ENCODE assay signal across 1 cellular context in the genomic region with DNA sequence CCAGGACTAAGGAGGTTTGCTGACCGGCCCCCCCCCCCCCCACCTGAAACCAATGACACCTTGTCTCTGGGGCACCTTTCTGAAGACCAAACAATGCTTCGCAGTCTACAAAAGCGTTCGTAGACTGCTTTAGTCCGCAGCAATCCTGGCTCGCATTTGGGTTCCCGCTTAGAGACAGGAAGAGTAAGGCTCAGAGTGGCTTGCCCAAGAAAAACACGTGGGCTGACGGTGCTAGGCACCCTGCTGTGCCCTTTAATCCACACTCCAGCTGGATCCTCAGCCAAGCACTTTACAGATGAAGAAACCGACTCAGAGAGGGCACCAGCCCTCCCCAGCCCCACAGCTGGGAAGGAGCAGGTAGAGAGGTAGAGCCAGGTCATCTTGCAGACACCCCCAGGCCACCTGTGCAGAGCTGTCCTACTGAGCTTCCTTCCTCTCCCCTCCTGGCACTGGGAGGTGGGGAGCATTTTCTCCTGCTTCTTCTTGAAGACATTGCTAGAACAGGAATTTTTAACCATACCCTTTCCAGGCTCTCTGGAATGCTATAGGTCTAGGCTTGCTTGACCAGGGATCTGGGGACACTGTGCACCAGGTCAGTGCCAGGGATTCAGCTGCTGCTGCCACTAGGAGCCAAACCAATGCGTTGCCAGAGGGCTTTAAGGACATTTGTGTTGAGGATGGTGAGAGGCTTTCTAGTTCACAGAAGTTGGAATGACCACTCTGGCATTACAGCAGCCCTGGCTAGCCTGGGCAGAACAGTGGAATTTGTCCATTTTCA.
A peak's percentile ranks its signal among the peaks of the same experiment; 100 is the strongest.
TF ChIP-seq lines count a peak whose summit lies in the region.

No MANE protein-coding gene starts in this region.

TF ChIP-seq in HEK293, 187 proteins besides CTCF, POLR2A, EP300 and RAD21 (continued from another document):
- TF ChIP-seq, protein P1, sequence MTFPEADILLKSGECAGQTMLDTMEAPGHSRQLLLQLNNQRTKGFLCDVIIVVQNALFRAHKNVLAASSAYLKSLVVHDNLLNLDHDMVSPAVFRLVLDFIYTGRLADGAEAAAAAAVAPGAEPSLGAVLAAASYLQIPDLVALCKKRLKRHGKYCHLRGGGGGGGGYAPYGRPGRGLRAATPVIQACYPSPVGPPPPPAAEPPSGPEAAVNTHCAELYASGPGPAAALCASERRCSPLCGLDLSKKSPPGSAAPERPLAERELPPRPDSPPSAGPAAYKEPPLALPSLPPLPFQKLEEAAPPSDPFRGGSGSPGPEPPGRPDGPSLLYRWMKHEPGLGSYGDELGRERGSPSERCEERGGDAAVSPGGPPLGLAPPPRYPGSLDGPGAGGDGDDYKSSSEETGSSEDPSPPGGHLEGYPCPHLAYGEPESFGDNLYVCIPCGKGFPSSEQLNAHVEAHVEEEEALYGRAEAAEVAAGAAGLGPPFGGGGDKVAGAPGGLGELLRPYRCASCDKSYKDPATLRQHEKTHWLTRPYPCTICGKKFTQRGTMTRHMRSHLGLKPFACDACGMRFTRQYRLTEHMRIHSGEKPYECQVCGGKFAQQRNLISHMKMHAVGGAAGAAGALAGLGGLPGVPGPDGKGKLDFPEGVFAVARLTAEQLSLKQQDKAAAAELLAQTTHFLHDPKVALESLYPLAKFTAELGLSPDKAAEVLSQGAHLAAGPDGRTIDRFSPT (tag by site-specific recombination; IDR thresholded peaks at IDR 0.05): 0 out of 2 replicates have a peak, but pooled peaks have one; percentile 3
